Comparison of ENCODE assay signal across 16 cellular contexts in genomic region chr13:46489586-46490023, GRCh38.
DNase-seq lines count a peak whose midpoint lies in the region; ATAC-seq, FAIRE-seq and TF ChIP-seq lines count a peak whose summit lies in the region.
"Had no signal": no experiment of that assay in that cellular context is flagged by ENCODE, and none has a peak within 500 bp of the region (broad histone marks: within the 10 kb centered on the region; RNA-seq: fewer than 3 reads in every experiment).

No MANE protein-coding gene starts in this region.

- DNase-seq in GM04503 (ENCODE audit: low read depth) (peak; percentile 80), WERI-Rb-1 (no peak), foreskin keratinocyte (peak; percentile 27 to 29), smooth muscle cell of the brain vasculature (ENCODE audit: low read depth, low spot score) (peak; percentile 71), D721Med (ENCODE audit: insufficient read length, low spot score) (no peak), type B pancreatic cell (ENCODE audit: extremely low spot score, unreplicated experiment) (no peak)
- no peak for DNase-seq in activated naive CD4-positive, alpha-beta T cell (lab: John Stamatoyannopoulos, UW)
- no peak for DNase-seq in stimulated activated CD4-positive, alpha-beta T cell treated with anti-CD3 and anti-CD28 coated beads, Interleukin-12 subunit alpha, Interleukin-12 subunit beta, amount 100 ng/mL, for 4 hours
- DNase-seq: activated CD4-positive, alpha-beta memory T cell treated with anti-CD3 and anti-CD28 coated beads for 36 hours; activated naive CD8-positive, alpha-beta T cell treated with anti-CD3 and anti-CD28 coated beads for 36 hours; DND-41; erythroblast; NCI-H2107 had no signal

- H3K27ac Mint-ChIP-seq in type B pancreatic cell, result no peak overlapping the region
- H3K27ac Mint-ChIP-seq: activated CD4-positive, alpha-beta memory T cell treated with anti-CD3 and anti-CD28 coated beads for 36 hours; activated naive CD8-positive, alpha-beta T cell treated with anti-CD3 and anti-CD28 coated beads for 36 hours; stimulated activated effector memory CD8-positive, alpha-beta T cell treated with anti-CD3 and anti-CD28 coated beads, Interleukin-12 subunit alpha, Interleukin-12 subunit beta, amount 100 ng/mL, for 72 hours had no signal

- peak; percentile 9 for ATAC-seq in foreskin keratinocyte

- no peaks in the 10 kb centered on the region for H3K27me3 ChIP-seq in WERI-Rb-1 (ENCODE audit: insufficient read depth, low read depth, severe bottlenecking)
- H3K27me3 ChIP-seq in foreskin keratinocyte, result peaks cover 16% of the 10 kb centered on the region
- H3K27me3 ChIP-seq: SJSA1 had no signal

- peaks cover 2% of the 10 kb centered on the region for H3K9me3 Mint-ChIP-seq in type B pancreatic cell

- H3K4me1 ChIP-seq in foreskin keratinocyte, result no peaks in the 10 kb centered on the region
- H3K4me1 ChIP-seq: SJSA1 had no signal

- peak overlapping the region; percentile 2; the same call in 1 of the 2 replicates for H3K4me3 ChIP-seq in WERI-Rb-1 (ENCODE audit: low read depth, low read length)
- H3K4me3 ChIP-seq: SJSA1 had no signal

- peaks cover 14% of the 10 kb centered on the region for H3K4me1 Mint-ChIP-seq in type B pancreatic cell (ENCODE audit: unreplicated experiment)
- H3K4me1 Mint-ChIP-seq: activated naive CD8-positive, alpha-beta T cell treated with anti-CD3 and anti-CD28 coated beads for 36 hours; stimulated activated effector memory CD8-positive, alpha-beta T cell treated with anti-CD3 and anti-CD28 coated beads, Interleukin-12 subunit alpha, Interleukin-12 subunit beta, amount 100 ng/mL, for 72 hours had no signal

- H3K36me3 ChIP-seq in WERI-Rb-1, result no peaks in the 10 kb centered on the region
- H3K36me3 ChIP-seq: SJSA1 had no signal

- H3K27ac ChIP-seq in WERI-Rb-1 (peak overlapping the region; percentile 6; the same call in 1 of the 2 replicates), foreskin keratinocyte (no peak overlapping the region)
- H3K27ac ChIP-seq: SJSA1 had no signal

- H3K9me3 ChIP-seq in WERI-Rb-1 (ENCODE audit: severe bottlenecking), result peaks cover 16% of the 10 kb centered on the region

- TF ChIP-seq CTCF in WERI-Rb-1 (IDR thresholded peaks at IDR 0.05; ENCODE audit: low read depth, low read length) (no peak), foreskin keratinocyte (conservative IDR thresholded peaks at IDR 0.05) (no peak), D721Med (IDR thresholded peaks at IDR 0.05; ENCODE audit: insufficient read depth, missing control alignments) (no peak), type B pancreatic cell (conservative IDR thresholded peaks at IDR 0.05) (no peak)

- H3K27me3 Mint-ChIP-seq in type B pancreatic cell, result peaks cover 4% of the 10 kb centered on the region
- H3K27me3 Mint-ChIP-seq: activated naive CD8-positive, alpha-beta T cell treated with anti-CD3 and anti-CD28 coated beads for 36 hours had no signal

- no peak overlapping the region for H3K4me3 Mint-ChIP-seq in type B pancreatic cell
- H3K4me3 Mint-ChIP-seq: activated CD4-positive, alpha-beta memory T cell treated with anti-CD3 and anti-CD28 coated beads for 36 hours; activated naive CD8-positive, alpha-beta T cell treated with anti-CD3 and anti-CD28 coated beads for 36 hours; stimulated activated effector memory CD8-positive, alpha-beta T cell treated with anti-CD3 and anti-CD28 coated beads, Interleukin-12 subunit alpha, Interleukin-12 subunit beta, amount 100 ng/mL, for 72 hours had no signal

- FAIRE-seq in D721Med (lab: Jason Lieb, UNC), result no peak
- FAIRE-seq: HTR-8/SVneo had no signal

- no peaks in the 10 kb centered on the region for H3K36me3 Mint-ChIP-seq in type B pancreatic cell
- H3K36me3 Mint-ChIP-seq: activated CD4-positive, alpha-beta memory T cell treated with anti-CD3 and anti-CD28 coated beads for 36 hours; stimulated activated effector memory CD8-positive, alpha-beta T cell treated with anti-CD3 and anti-CD28 coated beads, Interleukin-12 subunit alpha, Interleukin-12 subunit beta, amount 100 ng/mL, for 72 hours had no signal

Comparison
In these comparisons a context has a peak if more than half of its experiments do, and no peak if none do; other contexts are left out.
1. DNase-seq: peak in GM04503 (single experiment), foreskin keratinocyte (2 of 2) and smooth muscle cell of the brain vasculature (single experiment); none in WERI-Rb-1 (single experiment), activated naive CD4-positive, alpha-beta T cell (0 of 4), stimulated activated CD4-positive, alpha-beta T cell treated with anti-CD3 and anti-CD28 coated beads, Interleukin-12 subunit alpha, Interleukin-12 subunit beta, amount 100 ng/mL, for 4 hours (single experiment), D721Med (single experiment) and type B pancreatic cell (single experiment).